ENCODE assay signal across 1 cellular context in the genomic region with DNA sequence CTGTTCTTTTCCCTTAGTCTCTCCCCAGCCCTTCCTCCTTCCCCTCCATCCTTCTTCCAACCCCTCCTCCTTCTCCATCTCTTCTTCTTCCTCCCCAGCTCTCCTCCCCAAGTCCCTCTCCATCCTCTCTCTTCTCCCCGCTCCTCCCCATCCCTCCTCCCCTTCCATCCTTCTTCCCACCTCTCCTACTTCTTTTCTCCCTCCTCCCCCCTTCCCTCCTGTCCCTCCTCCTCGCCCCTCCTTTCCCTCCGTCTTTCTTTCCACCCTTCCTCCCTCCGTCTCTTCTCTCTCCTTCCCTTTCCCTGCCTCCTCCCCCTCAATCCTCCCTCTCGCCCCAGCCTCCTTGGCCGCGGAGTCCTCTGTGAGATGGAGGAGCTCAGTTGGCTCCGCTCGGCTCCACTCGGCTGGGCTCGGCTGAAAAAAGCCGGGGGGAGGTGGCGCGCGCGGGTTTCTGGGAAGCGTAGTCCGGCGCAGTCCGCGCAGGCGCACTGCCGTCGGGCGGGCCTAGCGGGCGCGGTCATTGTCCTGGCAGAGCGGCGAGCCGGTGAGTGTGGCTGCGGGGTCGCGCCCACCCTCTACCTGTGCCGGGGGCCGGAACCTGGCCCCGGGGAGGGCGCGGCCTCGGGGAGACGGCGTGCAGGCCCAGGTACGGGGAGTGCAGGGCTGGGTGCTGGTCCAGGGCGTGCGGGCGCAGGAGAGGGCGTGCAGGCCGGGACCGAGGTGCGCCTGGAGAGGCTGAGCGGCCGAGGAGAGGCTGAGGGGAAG.
TF ChIP-seq lines count a peak whose summit lies in the region.

A gene (plus strand): TSS at position 520 of the 765 bp plus-strand sequence. CDS start 6,257 bp downstream, outside the sequence.

TF ChIP-seq in H1, 55 proteins besides CTCF, POLR2A, EP300 and RAD21 (continued from another document):
- peak; percentile 20 for TF ChIP-seq TAF7 (optimal IDR thresholded peaks at IDR 0.05; ENCODE audit: borderline replicate concordance, low read depth, low read length)
- TF ChIP-seq ZNF274 (IDR thresholded peaks at IDR 0.05; ENCODE audit: borderline replicate concordance, extremely low read depth, low read length), result no peak
- TF ChIP-seq TAF1 (IDR thresholded peaks at IDR 0.05; ENCODE audit: low read depth, low read length), result peak; percentile 78; the same call in 1 of the 2 replicates
- TF ChIP-seq RBBP5 (IDR thresholded peaks at IDR 0.05; ENCODE audit: borderline replicate concordance, low read depth, low read length), result no peak; the same call in 1 of the 2 replicates
- TF ChIP-seq BACH1 (IDR thresholded peaks at IDR 0.05; ENCODE audit: low read length), result no peak
- peak; percentile 83 for TF ChIP-seq PHF8 (conservative IDR thresholded peaks at IDR 0.05; ENCODE audit: low read depth, low read length)
- no peak for TF ChIP-seq TCF12 (IDR thresholded peaks at IDR 0.05; ENCODE audit: low read depth, low read length)
- TF ChIP-seq CHD2 (IDR thresholded peaks at IDR 0.05; ENCODE audit: low read length), result no peak
- peak; percentile 77 for TF ChIP-seq KDM1A (IDR thresholded peaks at IDR 0.05; ENCODE audit: borderline replicate concordance, low read length)
